8 cellular contexts compared by ENCODE assay signal in the genomic region with DNA sequence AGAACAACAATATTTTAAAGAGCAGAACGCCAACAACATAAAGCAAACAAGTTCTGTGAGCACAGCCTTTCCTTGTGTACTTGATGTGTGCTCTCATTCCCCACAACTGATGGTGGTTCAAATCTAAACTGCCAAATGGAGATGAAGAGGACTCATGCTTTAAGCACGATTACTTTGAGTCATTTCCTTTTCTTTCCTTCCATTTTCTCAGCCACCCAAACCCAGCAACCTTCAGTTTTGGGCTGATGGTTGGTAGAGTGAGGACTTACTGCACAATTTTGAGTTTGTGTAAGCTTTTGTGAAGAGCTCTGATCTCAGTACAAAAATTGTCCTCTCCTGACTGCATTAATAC. TPM values are rescaled to one million over a fixed set of nuclear protein-coding genes. Genes with fewer than 3 reads are reported as not detected.
DNase-seq lines count a peak whose midpoint lies in the region; ATAC-seq and TF ChIP-seq lines count a peak whose summit lies in the region.

No MANE protein-coding gene starts in this region.

- H4K20me1 ChIP-seq in neural cell (ENCODE audit: insufficient read depth): peaks cover 6% of the 10 kb centered on the region

- no peak overlapping the region for H2AFZ ChIP-seq in neural cell (ENCODE audit: low read depth, low read length)

- H3K4me3 ChIP-seq in brain microvascular endothelial cell (ENCODE audit: low read depth, low read length) (peak overlapping the region; percentile 70), neural cell (ENCODE audit: low read length) (peak overlapping the region; percentile 91), ovary (no peak overlapping the region)

- no peak for TF ChIP-seq POLR2A in ovary (IDR thresholded peaks at IDR 0.05)

- peak overlapping the region; percentile 91 for H3K4me2 ChIP-seq in neural cell (ENCODE audit: low read length)

- H3K79me2 ChIP-seq in neural cell (replicated peaks; ENCODE audit: insufficient read depth, low read length): peaks cover 56% of the 10 kb centered on the region

- 58 to 63% (median 61%) methylated on average over 2 of the region's 2 CpGs for WGBS in ovary, 3 donors

- in situ Hi-C loops in brain microvascular endothelial cell (cut with HindIII; ENCODE audit: low pct_ligation_motif_present, low sequenced_read_pairs): no loop called here

- H3K27me3 ChIP-seq in brain microvascular endothelial cell (replicated peaks) (no peaks in the 10 kb centered on the region), neural cell (ENCODE audit: insufficient read depth, low read depth, low read length) (no peaks in the 10 kb centered on the region), ovary (no peaks in the 10 kb centered on the region)

- H3F3A ChIP-seq in neural cell (ENCODE audit: insufficient read depth, low read length, poor library complexity, severe bottlenecking): peaks cover 8% of the 10 kb centered on the region

- TF ChIP-seq EP300 in neural cell (conservative IDR thresholded peaks at IDR 0.05; ENCODE audit: poor library complexity, severe bottlenecking): no peak
- no peak for TF ChIP-seq EP300 in ovary (IDR thresholded peaks at IDR 0.05)

- CTCF ChIA-PET in GM10248 (lab: Yijun Ruan, JAX): interaction anchor here (1.5 kb wide), 1 partner anchor 35 kb away, joined by 3 read pairs; no protein-coding TSS in a partner anchor

- H3K36me3 ChIP-seq in brain microvascular endothelial cell (replicated peaks) (no peaks in the 10 kb centered on the region), neural cell (ENCODE audit: insufficient read depth, low read length) (no peaks in the 10 kb centered on the region), ovary (no peaks in the 10 kb centered on the region)

- POLR2A ChIA-PET in GM10248 (lab: Yijun Ruan, JAX): no interaction called here

- peak overlapping the region; percentile 21 for H3K27ac ChIP-seq in brain microvascular endothelial cell
- peak overlapping the region; percentile 87 for H3K27ac ChIP-seq in neural cell (ENCODE audit: low read length)
- H3K27ac ChIP-seq in ovary: no peak overlapping the region

- intact Hi-C loops in ovary (cut with DNase I): no loop called here

- TF ChIP-seq CTCF in GM10248 (IDR thresholded peaks at IDR 0.05; ENCODE audit: control extremely low read depth, extremely low read depth, low read depth, missing control alignments) (no peak), brain microvascular endothelial cell (IDR thresholded peaks at IDR 0.05; ENCODE audit: low read depth, low read length, missing control alignments) (no peak), neural cell (IDR thresholded peaks at IDR 0.05; ENCODE audit: poor library complexity, severe bottlenecking) (no peak), ovary (IDR thresholded peaks at IDR 0.05) (no peak)

- no peaks in the 10 kb centered on the region for H3K4me1 ChIP-seq in ovary (ENCODE audit: insufficient read depth)

- TF ChIP-seq RAD21 in neural cell (conservative IDR thresholded peaks at IDR 0.05): no peak

- no peak for ATAC-seq in HG03565 (IDR thresholded peaks at IDR 0.05; ENCODE audit: unreplicated experiment)

- no peaks in the 10 kb centered on the region for H3K9me3 ChIP-seq in neural cell (ENCODE audit: low read length)
- H3K9me3 ChIP-seq in ovary: no peaks in the 10 kb centered on the region

- no peaks in the 10 kb centered on the region for H3K9me2 ChIP-seq in neural cell (ENCODE audit: insufficient read depth, low read length)

- H3K9ac ChIP-seq in neural cell (ENCODE audit: low read length): peak overlapping the region; percentile 94

- peak; percentile 52 for DNase-seq in GM10248 (ENCODE audit: extremely low spot score)
- DNase-seq in M059J (ENCODE audit: low read depth): peak; percentile 83
- DNase-seq in brain microvascular endothelial cell: peak; percentile 26
- DNase-seq in NCI-H2196 (lab: John Stamatoyannopoulos, UW; ENCODE audit: unreplicated experiment): no peak
- DNase-seq in ovary: no peak
- DNase-seq in ecto neural progenitor cell (ENCODE audit: low spot score): no peak

TF ChIP-seq in neural cell, 6 proteins besides CTCF, POLR2A, EP300 and RAD21:
- TF ChIP-seq, protein P1, sequence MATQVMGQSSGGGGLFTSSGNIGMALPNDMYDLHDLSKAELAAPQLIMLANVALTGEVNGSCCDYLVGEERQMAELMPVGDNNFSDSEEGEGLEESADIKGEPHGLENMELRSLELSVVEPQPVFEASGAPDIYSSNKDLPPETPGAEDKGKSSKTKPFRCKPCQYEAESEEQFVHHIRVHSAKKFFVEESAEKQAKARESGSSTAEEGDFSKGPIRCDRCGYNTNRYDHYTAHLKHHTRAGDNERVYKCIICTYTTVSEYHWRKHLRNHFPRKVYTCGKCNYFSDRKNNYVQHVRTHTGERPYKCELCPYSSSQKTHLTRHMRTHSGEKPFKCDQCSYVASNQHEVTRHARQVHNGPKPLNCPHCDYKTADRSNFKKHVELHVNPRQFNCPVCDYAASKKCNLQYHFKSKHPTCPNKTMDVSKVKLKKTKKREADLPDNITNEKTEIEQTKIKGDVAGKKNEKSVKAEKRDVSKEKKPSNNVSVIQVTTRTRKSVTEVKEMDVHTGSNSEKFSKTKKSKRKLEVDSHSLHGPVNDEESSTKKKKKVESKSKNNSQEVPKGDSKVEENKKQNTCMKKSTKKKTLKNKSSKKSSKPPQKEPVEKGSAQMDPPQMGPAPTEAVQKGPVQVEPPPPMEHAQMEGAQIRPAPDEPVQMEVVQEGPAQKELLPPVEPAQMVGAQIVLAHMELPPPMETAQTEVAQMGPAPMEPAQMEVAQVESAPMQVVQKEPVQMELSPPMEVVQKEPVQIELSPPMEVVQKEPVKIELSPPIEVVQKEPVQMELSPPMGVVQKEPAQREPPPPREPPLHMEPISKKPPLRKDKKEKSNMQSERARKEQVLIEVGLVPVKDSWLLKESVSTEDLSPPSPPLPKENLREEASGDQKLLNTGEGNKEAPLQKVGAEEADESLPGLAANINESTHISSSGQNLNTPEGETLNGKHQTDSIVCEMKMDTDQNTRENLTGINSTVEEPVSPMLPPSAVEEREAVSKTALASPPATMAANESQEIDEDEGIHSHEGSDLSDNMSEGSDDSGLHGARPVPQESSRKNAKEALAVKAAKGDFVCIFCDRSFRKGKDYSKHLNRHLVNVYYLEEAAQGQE (IDR thresholded peaks at IDR 0.05; ENCODE audit: borderline replicate concordance): no peak
- no peak for TF ChIP-seq SMC3 (conservative IDR thresholded peaks at IDR 0.05; ENCODE audit: poor library complexity)
- TF ChIP-seq MXI1 (conservative IDR thresholded peaks at IDR 0.05; ENCODE audit: poor library complexity, severe bottlenecking): no peak
- no peak for TF ChIP-seq TAF1 (IDR thresholded peaks at IDR 0.05; ENCODE audit: low read depth)
- no peak for TF ChIP-seq POLR2AphosphoS5 (IDR thresholded peaks at IDR 0.05)
- TF ChIP-seq EZH2 (IDR thresholded peaks at IDR 0.05; ENCODE audit: borderline replicate concordance, insufficient read depth, low read length, poor library complexity, severe bottlenecking): no peak

RNA-seq across cellular contexts. Expression of a gene that starts 1.7 kb away (rescaled TPM):
- total RNA-seq in M059J (2014; rRNA removed; shearing (Covaris generic)): 44.9 and 71.9 TPM in 2 replicates
- polyA plus RNA-seq in neural cell: 51.6 and 52.3 TPM in 2 replicates
- 172 and 186 TPM in 2 replicates for polyA minus RNA-seq in neural cell
- 10 to 100 TPM; 18.5 to 41.9 (median 23.4) TPM for total RNA-seq in ovary
- polyA plus RNA-seq in ovary: 10 to 100 TPM in 1 of 2 donors, 1 to 10 TPM in 1; 9.1 to 20.1 TPM

RNA-seq across cellular contexts. Expression of a gene that starts 16.9 kb away (rescaled TPM):
- 23.1 and 33.0 TPM in 2 replicates for total RNA-seq in M059J (2014; rRNA removed; shearing (Covaris generic))
- polyA plus RNA-seq in neural cell (38.9 and 41.7 TPM in 2 replicates), ovary (10 to 100 TPM in 1 of 2 donors, 1 to 10 TPM in 1; 9.3 to 11.9 TPM)
- 72.2 and 80.6 TPM in 2 replicates for polyA minus RNA-seq in neural cell
- 10 to 100 TPM; 22.7 to 43.6 (median 31.0) TPM for total RNA-seq in ovary

Comparison
In these comparisons a context has a peak if more than half of its experiments do, and no peak if none do; other contexts are left out.
1. DNase-seq: peak in GM10248 (single experiment), M059J (single experiment) and brain microvascular endothelial cell (single experiment); none in NCI-H2196 (single experiment), ovary (0 of 5) and ecto neural progenitor cell (single experiment).
2. H3K27ac ChIP-seq: peak in brain microvascular endothelial cell (single experiment) and neural cell (single experiment); none in ovary (0 of 2).